In genomic region chr9:93906182-93906880, GRCh38 we compare ENCODE assay signal across 34 cellular contexts. TPM values are rescaled to one million over a fixed set of nuclear protein-coding genes. Genes with fewer than 3 reads are reported as not detected.
"Had no signal": no experiment of that assay in that cellular context is flagged by ENCODE, and none has a peak within 500 bp of the region (broad histone marks: within the 10 kb centered on the region; RNA-seq: fewer than 3 reads in every experiment).

No MANE protein-coding gene starts in this region.

- H3K9me3 Mint-ChIP-seq: activated CD4-positive, alpha-beta memory T cell treated with anti-CD3 and anti-CD28 coated beads for 36 hours; activated CD4-positive, alpha-beta T cell treated with anti-CD3 and anti-CD28 coated beads, Interleukin-2, amount 10 ng/mL, durations not matched to agents 24 days and 14 days; activated T-cell treated with anti-CD3 and anti-CD28 coated beads, Interleukin-2, amount 50 U/mL, for 4 hours; activated T-helper 2 cell treated with anti-CD3 and anti-CD28 coated beads, Interferon-gamma antibody, Interleukin-2, Interleukin-4, amounts not matched to agents 10 μg/mL and 5 μg/mL and 100 μg/mL, durations not matched to agents 14 hours and 24 hours and 36 hours; memory B cell had no signal

- H3K4me3 ChIP-seq: body of pancreas, coronary artery, dorsolateral prefrontal cortex, gastroesophageal sphincter, right atrium auricular region, thoracic aorta, uterus had no signal

- H3K36me3 ChIP-seq: gastroesophageal sphincter, right atrium auricular region, thoracic aorta, uterus had no signal

- H3K36me3 Mint-ChIP-seq: activated CD4-positive, alpha-beta memory T cell treated with anti-CD3 and anti-CD28 coated beads for 36 hours; memory B cell; naive thymus-derived CD4-positive, alpha-beta T cell had no signal

- H3K27me3 ChIP-seq: body of pancreas, right atrium auricular region, uterus had no signal

- H3K9ac ChIP-seq: parathyroid adenoma had no signal

- H3K27ac Mint-ChIP-seq: activated CD4-positive, alpha-beta memory T cell treated with anti-CD3 and anti-CD28 coated beads for 36 hours; activated CD4-positive, alpha-beta T cell treated with anti-CD3 and anti-CD28 coated beads, Interleukin-2, amount 10 ng/mL, durations not matched to agents 24 days and 14 days; activated T-helper 2 cell treated with anti-CD3 and anti-CD28 coated beads, Interferon-gamma antibody, Interleukin-2, Interleukin-4, amounts not matched to agents 10 μg/mL and 5 μg/mL and 100 μg/mL, durations not matched to agents 14 hours and 24 hours and 36 hours; memory B cell had no signal

- H3K27me3 Mint-ChIP-seq: activated CD4-positive, alpha-beta T cell treated with anti-CD3 and anti-CD28 coated beads, Interleukin-2, amount 10 ng/mL, durations not matched to agents 24 days and 14 days had no signal

- H3K27ac ChIP-seq: body of pancreas, coronary artery, dorsolateral prefrontal cortex, gastroesophageal sphincter, parathyroid adenoma, right atrium auricular region, thoracic aorta, uterus had no signal

- H3K4me3 Mint-ChIP-seq: activated CD4-positive, alpha-beta memory T cell treated with anti-CD3 and anti-CD28 coated beads for 36 hours; activated CD4-positive, alpha-beta T cell treated with anti-CD3 and anti-CD28 coated beads, Interleukin-2, amount 10 ng/mL, durations not matched to agents 24 days and 14 days; activated T-cell treated with anti-CD3 and anti-CD28 coated beads, Interleukin-2, amount 50 U/mL, for 4 hours; memory B cell; naive thymus-derived CD4-positive, alpha-beta T cell had no signal

- ATAC-seq: activated T-cell treated with anti-CD3 and anti-CD28 coated beads, Interleukin-2, amount 50 U/mL, for 4 hours; body of pancreas; gastroesophageal sphincter; left colon; naive thymus-derived CD4-positive, alpha-beta T cell; stimulated activated naive CD8-positive, alpha-beta T cell treated with anti-CD3 and anti-CD28 coated beads, Interleukin-15, Interleukin-2, amounts not matched to agents 100 U/mL and 50 U/mL, for 24 hours had no signal

- DNase-seq: activated CD4-positive, alpha-beta memory T cell treated with anti-CD3 and anti-CD28 coated beads for 36 hours; activated CD4-positive, alpha-beta T cell treated with anti-CD3 and anti-CD28 coated beads, Interleukin-2, amount 10 ng/mL, durations not matched to agents 24 days and 14 days; activated CD8-positive, alpha-beta memory T cell treated with anti-CD3 and anti-CD28 coated beads, Interleukin-2, amount 50 U/mL, for 48 hours; activated naive CD4-positive, alpha-beta T cell treated with Interleukin-2 at 50 U/mL for 16 hours; activated T-cell treated with anti-CD3 and anti-CD28 coated beads, Interleukin-2, amount 50 U/mL, for 4 hours; anterior cingulate cortex; cerebellar nuclear complex; effector memory CD4-positive, alpha-beta T cell; hippocampal formation; left colon; midbrain; naive thymus-derived CD4-positive, alpha-beta T cell; nucleus accumbens; stimulated activated CD4-positive, alpha-beta T cell treated with anti-CD3 and anti-CD28 coated beads, Interleukin-4, amount 100 ng/mL, for 1 hour; stimulated activated naive CD8-positive, alpha-beta T cell treated with anti-CD3 and anti-CD28 coated beads, Interleukin-15, Interleukin-2, amounts not matched to agents 100 U/mL and 50 U/mL, for 24 hours; T-helper 1 cell; trophoblast cell; uterus had no signal

- H3K4me1 ChIP-seq: body of pancreas, parathyroid adenoma, right atrium auricular region, uterus had no signal

- H3K9me3 ChIP-seq: body of pancreas, gastroesophageal sphincter, right atrium auricular region, thoracic aorta, uterus had no signal

RNA-seq across cellular contexts. Expression of gene BARX1, which starts 48.8 kb away (rescaled TPM):
- total RNA-seq: activated T-cell treated with anti-CD3 and anti-CD28 coated beads, Interleukin-2, amount 50 U/mL, for 4 hours; endothelial cell of umbilical vein; fibroblast of lung; fibroblast of villous mesenchyme; lower leg skin; pulmonary artery endothelial cell; right atrium auricular region; thoracic aorta had no signal
- polyA plus RNA-seq: endothelial cell of umbilical vein; fibroblast of lung; keratinocyte; naive thymus-derived CD4-positive, alpha-beta T cell; neural cell had no signal
